8 cellular contexts compared by ENCODE assay signal in genomic region chr1:10939654-10940450, GRCh38.
DNase-seq lines count a peak whose midpoint lies in the region; ATAC-seq and TF ChIP-seq lines count a peak whose summit lies in the region.
"Had no signal": no experiment of that assay in that cellular context is flagged by ENCODE, and none has a peak within 500 bp of the region (broad histone marks: within the 10 kb centered on the region; RNA-seq: fewer than 3 reads in every experiment).

No MANE protein-coding gene starts in this region.

- no peaks in the 10 kb centered on the region for H3K79me2 ChIP-seq in KMS-11 (ENCODE audit: insufficient read depth, low read depth)

- no peak overlapping the region for H3K4me3 ChIP-seq in KMS-11 (IDR thresholded peaks at IDR 0.05; ENCODE audit: insufficient read depth, low read depth, low read length)
- H3K4me3 ChIP-seq: skin epidermis had no signal

- no peaks in the 10 kb centered on the region for H3K36me3 ChIP-seq in KMS-11 (ENCODE audit: insufficient read depth)

- H3K27ac Mint-ChIP-seq in activated naive CD8-positive, alpha-beta T cell treated with anti-CD3 and anti-CD28 coated beads, Interleukin-2, amount 50 U/mL, for 24 hours: peak overlapping the region; percentile 52

- no peak overlapping the region for H3K9ac ChIP-seq in KMS-11

- H3K4me1 ChIP-seq in KMS-11 (ENCODE audit: low read depth, poor library complexity, severe bottlenecking): peaks cover 33% of the 10 kb centered on the region

- DNase-seq in activated naive CD8-positive, alpha-beta T cell treated with anti-CD3 and anti-CD28 coated beads, Interleukin-2, amount 50 U/mL, for 24 hours: peak; percentile 64
- DNase-seq in stimulated activated CD8-positive, alpha-beta memory T cell treated with anti-CD3 and anti-CD28 coated beads, Interleukin-4, amount 100 ng/mL, for 48 hours: peak; percentile 72
- DNase-seq in OCI-M2 (lab: John Stamatoyannopoulos, UW; ENCODE audit: unreplicated experiment): no peak

- no peaks in the 10 kb centered on the region for H3K36me3 Mint-ChIP-seq in activated naive CD8-positive, alpha-beta T cell treated with anti-CD3 and anti-CD28 coated beads, Interleukin-2, amount 50 U/mL, for 24 hours (ENCODE audit: low read depth)

- peaks cover 28% of the 10 kb centered on the region for H3K4me1 Mint-ChIP-seq in activated naive CD8-positive, alpha-beta T cell treated with anti-CD3 and anti-CD28 coated beads, Interleukin-2, amount 50 U/mL, for 24 hours

- H4K20me1 ChIP-seq in KMS-11 (ENCODE audit: insufficient read depth): no peaks in the 10 kb centered on the region

- no peak for TF ChIP-seq CTCF in KMS-11 (conservative IDR thresholded peaks at IDR 0.05; ENCODE audit: low read depth, low read length)

- H3K27me3 Mint-ChIP-seq in activated naive CD8-positive, alpha-beta T cell treated with anti-CD3 and anti-CD28 coated beads, Interleukin-2, amount 50 U/mL, for 24 hours: peaks cover 54% of the 10 kb centered on the region

- H3K4me3 Mint-ChIP-seq in activated naive CD8-positive, alpha-beta T cell treated with anti-CD3 and anti-CD28 coated beads, Interleukin-2, amount 50 U/mL, for 24 hours: peak overlapping the region; percentile 51

- H3K27me3 ChIP-seq in KMS-11 (ENCODE audit: insufficient read depth, low read depth): peaks cover 89% of the 10 kb centered on the region

- H3K4me2 ChIP-seq in KMS-11: peak overlapping the region; percentile 81

- H3K9me3 Mint-ChIP-seq in activated naive CD8-positive, alpha-beta T cell treated with anti-CD3 and anti-CD28 coated beads, Interleukin-2, amount 50 U/mL, for 24 hours: no peaks in the 10 kb centered on the region

- no peak overlapping the region for H3K27ac ChIP-seq in KMS-11

- ATAC-seq in GM19467 (IDR thresholded peaks at IDR 0.05; ENCODE audit: unreplicated experiment) (peak; percentile 61), GM18861 (IDR thresholded peaks at IDR 0.05; ENCODE audit: unreplicated experiment) (no peak), GM19395 (IDR thresholded peaks at IDR 0.05; ENCODE audit: unreplicated experiment) (no peak)
- peak; percentile 80 for ATAC-seq in activated naive CD8-positive, alpha-beta T cell treated with anti-CD3 and anti-CD28 coated beads, Interleukin-2, amount 50 U/mL, for 24 hours

- peak overlapping the region; percentile 38; the same call in 1 of the 2 replicates for H2AFZ ChIP-seq in KMS-11 (ENCODE audit: low read depth)

Comparison
In these comparisons a context has a peak if more than half of its experiments do, and no peak if none do; other contexts are left out.
1. ATAC-seq: peak in GM19467 (single experiment) and activated naive CD8-positive, alpha-beta T cell treated with anti-CD3 and anti-CD28 coated beads, Interleukin-2, amount 50 U/mL, for 24 hours (single experiment); none in GM18861 (single experiment) and GM19395 (single experiment).